Comparison of ENCODE assay signal across 10 cellular contexts in the genomic region with DNA sequence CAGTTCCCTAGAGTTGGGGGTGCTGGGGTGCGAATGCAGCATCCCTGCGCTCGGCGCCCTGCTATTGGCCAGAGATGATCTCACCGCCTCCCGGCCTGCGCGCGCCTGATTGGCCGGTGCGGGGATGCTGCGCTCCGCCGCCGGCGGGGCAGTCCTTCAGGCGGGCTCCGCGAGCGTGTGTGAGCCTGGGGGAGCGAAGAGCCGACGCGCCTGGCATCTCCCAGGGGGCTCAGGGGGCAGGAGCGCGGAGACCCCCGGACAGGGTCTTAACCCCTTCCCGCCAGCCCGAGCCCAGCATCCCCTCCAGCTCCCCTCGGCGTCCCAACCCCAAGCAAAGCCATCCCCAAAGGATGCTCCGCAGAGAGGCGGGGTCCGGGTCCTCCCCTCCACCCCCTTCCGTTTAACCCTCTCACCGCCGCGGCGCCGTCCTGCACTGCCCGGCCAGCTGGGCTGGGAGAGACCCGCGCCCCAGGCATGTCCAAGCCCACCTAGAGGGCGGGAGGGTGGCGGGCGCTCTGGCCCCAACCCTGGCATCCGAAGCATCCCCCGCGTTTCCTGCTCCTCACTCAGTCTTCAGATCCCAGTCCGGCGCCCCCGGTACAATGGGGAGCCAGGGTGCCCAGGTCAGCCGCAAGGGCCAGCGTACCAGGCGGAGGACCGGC. TPM values are rescaled to one million over a fixed set of nuclear protein-coding genes. Genes with fewer than 3 reads are reported as not detected.
DNase-seq lines count a peak whose midpoint lies in the region; ATAC-seq, FAIRE-seq and TF ChIP-seq lines count a peak whose summit lies in the region.
"Had no signal": no experiment of that assay in that cellular context is flagged by ENCODE, and none has a peak within 500 bp of the region (broad histone marks: within the 10 kb centered on the region; RNA-seq: fewer than 3 reads in every experiment).

No MANE protein-coding gene starts in this region.

- peak overlapping the region; percentile 96 for H3K4me3 ChIP-seq in GM23338
- peak overlapping the region in 8 of 10 donors; percentile 24 to 51 (median 42) for H3K4me3 ChIP-seq in heart right ventricle
- no peak overlapping the region for H3K4me3 ChIP-seq in trophoblast cell (ENCODE audit: low read depth, low read length)

- H2BK12ac ChIP-seq in trophoblast cell (ENCODE audit: low read length) = no peak overlapping the region

- DNase-seq in GM23338 (ENCODE audit: low spot score) = peak; percentile 89
- peak; percentile 30 for DNase-seq in NCI-H345 treated with DMSO at 0.1 percent for 48 hours (lab: John Stamatoyannopoulos, UW; ENCODE audit: unreplicated experiment)
- no peak for DNase-seq in heart right ventricle
- no peak for DNase-seq in trophoblast cell
- DNase-seq in RCC 7860 (ENCODE audit: low spot score) = no peak
- DNase-seq in activated CD4-positive, CD25-positive, alpha-beta regulatory T cell treated with anti-CD3 and anti-CD28 coated beads, Interleukin-2, amount 50 U/mL, for 72 hours = no peak
- no peak for DNase-seq in GM12891 (ENCODE audit: insufficient read length, low spot score)
- DNase-seq: left cardiac atrium, SHP77 treated with DMSO at 0.1 percent for 48 hours had no signal

- no peak overlapping the region for H3K27ac Mint-ChIP-seq in GM23338

- H2AK5ac ChIP-seq in trophoblast cell (ENCODE audit: low read length) = no peak overlapping the region

- no peak overlapping the region for H2BK5ac ChIP-seq in trophoblast cell (ENCODE audit: low read depth, low read length, poor library complexity)

- H3K27me3 Mint-ChIP-seq in GM23338 (ENCODE audit: insufficient read depth, low read depth, poor library complexity) = peaks cover 17% of the 10 kb centered on the region

- no peak overlapping the region for H3K9ac ChIP-seq in trophoblast cell (ENCODE audit: low read length)

- no peaks in the 10 kb centered on the region for H3K79me1 ChIP-seq in trophoblast cell (ENCODE audit: low read length)

- no peaks in the 10 kb centered on the region; the same call in 2 of the 3 replicates for H3K36me3 Mint-ChIP-seq in GM23338 (ENCODE audit: low read depth)

- H2AFZ ChIP-seq in GM23338 (peak overlapping the region; percentile 93; the same call in 1 of the 2 replicates), trophoblast cell (ENCODE audit: insufficient read depth, low read length, poor library complexity) (no peak overlapping the region)

- H3K4ac ChIP-seq in trophoblast cell (ENCODE audit: low read depth, low read length) = no peak overlapping the region

- H4K20me1 ChIP-seq in GM23338 (replicated peaks; ENCODE audit: insufficient read depth) = peaks cover 21% of the 10 kb centered on the region

- H3K23ac ChIP-seq in trophoblast cell (ENCODE audit: low read length) = no peak overlapping the region

- no peaks in the 10 kb centered on the region for H3K9me3 ChIP-seq in heart right ventricle
- no peaks in the 10 kb centered on the region for H3K9me3 ChIP-seq in trophoblast cell (ENCODE audit: insufficient read depth, low read depth, low read length)

- H3F3A ChIP-seq in GM23338 (replicated peaks; ENCODE audit: low read depth) = no peaks in the 10 kb centered on the region

- no peak overlapping the region for H3K18ac ChIP-seq in trophoblast cell (ENCODE audit: low read length)

- H3K9me2 ChIP-seq in GM23338 (ENCODE audit: insufficient read depth) = no peaks in the 10 kb centered on the region

- no peaks in the 10 kb centered on the region for H3K36me3 ChIP-seq in GM23338 (ENCODE audit: insufficient read depth)
- H3K36me3 ChIP-seq in heart right ventricle = peaks cover 0 to 74% (median 18%) of the 10 kb centered on the region in 9 donors
- no peaks in the 10 kb centered on the region for H3K36me3 ChIP-seq in trophoblast cell (ENCODE audit: control insufficient read depth in 1 of 2, insufficient read depth in 2 of 2, low read length in 2 of 2)

- H3K4me1 Mint-ChIP-seq in GM23338 = no peaks in the 10 kb centered on the region; the same call in 2 of the 3 replicates

- H3K27ac ChIP-seq in GM23338 (ENCODE audit: low read depth) (no peak overlapping the region), heart right ventricle (peak overlapping the region in 9 of 10 donors; percentile 60 to 86 (median 69)), trophoblast cell (ENCODE audit: low read depth, low read length) (no peak overlapping the region)

- FAIRE-seq in RCC 7860 (lab: Jason Lieb, UNC) = no peak
- no peak for FAIRE-seq in GM12891 (lab: Jason Lieb, UNC)

- intact Hi-C loops in heart right ventricle (cut with DNase I) = no loop called here

- no peak overlapping the region for H3K14ac ChIP-seq in trophoblast cell (ENCODE audit: low read length)

- H3K4me2 ChIP-seq in GM23338 = peak overlapping the region; percentile 99
- H3K4me2 ChIP-seq in trophoblast cell (ENCODE audit: low read length) = peak overlapping the region; percentile 42

- H4K12ac ChIP-seq in trophoblast cell (ENCODE audit: low read depth, low read length) = no peak overlapping the region

- ATAC-seq in GM23338 = peak; percentile 84
- ATAC-seq in heart right ventricle = peak in 4 of 8 donors; percentile 11 to 31 (median 20)

- H3K27me3 ChIP-seq in GM23338 (ENCODE audit: insufficient read depth) (peaks cover 14% of the 10 kb centered on the region), heart right ventricle (peaks cover 0 to 43% (median 27%) of the 10 kb centered on the region in 7 donors), trophoblast cell (ENCODE audit: insufficient read depth, low read length) (peaks cover 29% of the 10 kb centered on the region)

- WGBS in heart right ventricle, 2 donors = 26 to 37% methylated on average over 55 to 56 of the region's 56 CpGs
- no CpG with 5 or more reads among the region's 56 CpGs for WGBS in trophoblast cell (ENCODE audit: extremely low coverage, insufficient coverage, insufficient read length)

- no peaks in the 10 kb centered on the region for H3K9me3 Mint-ChIP-seq in GM23338

- H3K4me3 Mint-ChIP-seq in GM23338 = peak overlapping the region; percentile 72

- no peak for TF ChIP-seq CTCF in GM23338 (conservative IDR thresholded peaks at IDR 0.05; ENCODE audit: low read depth in 2 of 2)
- TF ChIP-seq CTCF in heart right ventricle (IDR thresholded peaks at IDR 0.05) = no peak

- H2BK120ac ChIP-seq in trophoblast cell (ENCODE audit: insufficient read depth, low read length, poor library complexity) = no peak overlapping the region

- H3K4me1 ChIP-seq in GM23338 (ENCODE audit: insufficient read depth) = peaks cover 5% of the 10 kb centered on the region; the same call in 1 of the 2 replicates
- peaks cover 6 to 74% (median 22%) of the 10 kb centered on the region in 9 donors for H3K4me1 ChIP-seq in heart right ventricle
- peaks cover 0 to 3% of the 10 kb centered on the region in 2 experiments for H3K4me1 ChIP-seq in trophoblast cell (ENCODE audit: control insufficient read depth in 1 of 2, insufficient read depth in 2 of 2, low read length in 2 of 2)

- no peak for TF ChIP-seq POLR2A in GM12891 (IDR thresholded peaks at IDR 0.05; ENCODE audit: low read depth, low read length)

- no peak overlapping the region for H4K8ac ChIP-seq in trophoblast cell (ENCODE audit: low read depth, low read length)

- no peak overlapping the region for H4K91ac ChIP-seq in trophoblast cell (ENCODE audit: low read depth, low read length)

- no peaks in the 10 kb centered on the region for H3K79me2 ChIP-seq in GM23338 (replicated peaks; ENCODE audit: insufficient read depth)
- no peaks in the 10 kb centered on the region for H3K79me2 ChIP-seq in trophoblast cell (ENCODE audit: control insufficient read depth, insufficient read depth, low read length, poor library complexity)

TF ChIP-seq in GM12891, 5 proteins besides CTCF, POLR2A, EP300 and RAD21:
- TF ChIP-seq TAF1 (IDR thresholded peaks at IDR 0.05; ENCODE audit: low read depth, low read length) = no peak
- no peak for TF ChIP-seq POU2F2 (IDR thresholded peaks at IDR 0.05; ENCODE audit: low read depth, low read length)
- TF ChIP-seq SPI1 (IDR thresholded peaks at IDR 0.05; ENCODE audit: low read depth, low read length) = no peak
- TF ChIP-seq PAX5 (IDR thresholded peaks at IDR 0.05; ENCODE audit: insufficient read depth, low read length, severe bottlenecking) = no peak
TF ChIP-seq in GM12891: peak in this region for 0.

RNA-seq across cellular contexts. Expression of gene TOR2A, which starts 19.1 kb away (rescaled TPM):
- 21.1 and 23.5 TPM in 2 replicates for total RNA-seq in GM23338 (2014; rRNA removed; shearing (Covaris generic))
- polyA plus RNA-seq in GM23338 (2016; fragmentation: Nextera tagmentation; extraction: Ambion mirVana) (14.4 TPM in 2 replicates), heart right ventricle (1 to 10 TPM; 6.9 to 7.6 TPM)
- 1 to 10 TPM; 1.5 to 6.3 (median 2.2) TPM for total RNA-seq in heart right ventricle
- 11.8 and 11.9 TPM in 2 replicates for polyA plus RNA-seq in trophoblast cell (2013)
- polyA plus RNA-seq in GM12891 (2012; ENCODE audit: low read depth, missing spikeins) = 6.3 TPM

RNA-seq across cellular contexts. Expression of gene SH2D3C, which starts 24.2 kb away (rescaled TPM):
- 4.5 and 7.3 TPM in 2 replicates for total RNA-seq in GM23338 (2014; rRNA removed; shearing (Covaris generic))
- polyA plus RNA-seq in GM23338 (2016; fragmentation: Nextera tagmentation; extraction: Ambion mirVana) (4.2 and 4.4 TPM in 2 replicates), heart right ventricle (10 to 100 TPM; 30.1 to 36.7 TPM)
- 10 to 100 TPM; 10.9 to 26.0 (median 17.7) TPM for total RNA-seq in heart right ventricle
- polyA plus RNA-seq in trophoblast cell (2013) = 0.40 and 0.65 TPM in 2 replicates
- polyA plus RNA-seq in GM12891 (2012; ENCODE audit: low read depth, missing spikeins) = 10.6 TPM

RNA-seq across cellular contexts. Expression of gene CDK9, which starts 31.6 kb away (rescaled TPM):
- 63.9 and 84.3 TPM in 2 replicates for total RNA-seq in GM23338 (2014; rRNA removed; shearing (Covaris generic))
- polyA plus RNA-seq in GM23338 (2016; fragmentation: Nextera tagmentation; extraction: Ambion mirVana) (49.7 and 58.5 TPM in 2 replicates), heart right ventricle (10 to 100 TPM; 32.5 to 47.7 TPM)
- total RNA-seq in heart right ventricle = 10 to 100 TPM; 30.9 to 59.0 (median 44.1) TPM
- 36.0 and 38.6 TPM in 2 replicates for polyA plus RNA-seq in trophoblast cell (2013)
- 48.5 TPM for polyA plus RNA-seq in GM12891 (2012; ENCODE audit: low read depth, missing spikeins)

RNA-seq across cellular contexts. Expression of gene TTC16, which starts 38.4 kb away (rescaled TPM):
- total RNA-seq in GM23338 (2014; rRNA removed; shearing (Covaris generic)) = not detected in 2 replicates
- polyA plus RNA-seq in GM23338 (2016; fragmentation: Nextera tagmentation; extraction: Ambion mirVana) (not detected in 2 replicates), heart right ventricle (1 to 10 TPM in 1 of 2 donors, under 1 TPM in 1; 0.04 to 1.4 TPM)
- total RNA-seq in heart right ventricle = under 1 TPM in 9 of 10 donors, not detected in 1; 0.04 to 0.61 (median 0.32) TPM
- 0.01 TPM in 2 replicates for polyA plus RNA-seq in trophoblast cell (2013)
- polyA plus RNA-seq in GM12891 (2012; ENCODE audit: low read depth, missing spikeins) = 0.04 TPM
- total RNA-seq: urinary bladder had no signal
- polyA plus RNA-seq: urinary bladder had no signal

RNA-seq across cellular contexts. Expression of gene PTRH1, which starts 38.8 kb away (rescaled TPM):
- total RNA-seq in GM23338 (2014; rRNA removed; shearing (Covaris generic)) = 9.5 and 15.1 TPM in 2 replicates
- polyA plus RNA-seq in GM23338 (2016; fragmentation: Nextera tagmentation; extraction: Ambion mirVana) (18.6 and 18.9 TPM in 2 replicates), heart right ventricle (10 to 100 TPM; 10.8 to 47.0 TPM)
- 10 to 100 TPM in 8 of 10 donors, 1 to 10 TPM in 2; 8.1 to 14.1 (median 11.5) TPM for total RNA-seq in heart right ventricle
- polyA plus RNA-seq in trophoblast cell (2013) = 4.6 and 4.8 TPM in 2 replicates
- polyA plus RNA-seq in GM12891 (2012; ENCODE audit: low read depth, missing spikeins) = 6.8 TPM

Comparison
In these comparisons a context has a peak if more than half of its experiments do, and no peak if none do; other contexts are left out.
1. DNase-seq: peak in GM23338 (single experiment) and NCI-H345 treated with DMSO at 0.1 percent for 48 hours (single experiment); none in heart right ventricle (0 of 2), trophoblast cell (0 of 2), RCC 7860 (single experiment), activated CD4-positive, CD25-positive, alpha-beta regulatory T cell treated with anti-CD3 and anti-CD28 coated beads, Interleukin-2, amount 50 U/mL, for 72 hours (single experiment) and GM12891 (single experiment).
2. H3K27ac ChIP-seq: peak in heart right ventricle (9 of 10); none in GM23338 (single experiment) and trophoblast cell (single experiment).